Comparison of ENCODE assay signal across 1 cellular context in the genomic region with DNA sequence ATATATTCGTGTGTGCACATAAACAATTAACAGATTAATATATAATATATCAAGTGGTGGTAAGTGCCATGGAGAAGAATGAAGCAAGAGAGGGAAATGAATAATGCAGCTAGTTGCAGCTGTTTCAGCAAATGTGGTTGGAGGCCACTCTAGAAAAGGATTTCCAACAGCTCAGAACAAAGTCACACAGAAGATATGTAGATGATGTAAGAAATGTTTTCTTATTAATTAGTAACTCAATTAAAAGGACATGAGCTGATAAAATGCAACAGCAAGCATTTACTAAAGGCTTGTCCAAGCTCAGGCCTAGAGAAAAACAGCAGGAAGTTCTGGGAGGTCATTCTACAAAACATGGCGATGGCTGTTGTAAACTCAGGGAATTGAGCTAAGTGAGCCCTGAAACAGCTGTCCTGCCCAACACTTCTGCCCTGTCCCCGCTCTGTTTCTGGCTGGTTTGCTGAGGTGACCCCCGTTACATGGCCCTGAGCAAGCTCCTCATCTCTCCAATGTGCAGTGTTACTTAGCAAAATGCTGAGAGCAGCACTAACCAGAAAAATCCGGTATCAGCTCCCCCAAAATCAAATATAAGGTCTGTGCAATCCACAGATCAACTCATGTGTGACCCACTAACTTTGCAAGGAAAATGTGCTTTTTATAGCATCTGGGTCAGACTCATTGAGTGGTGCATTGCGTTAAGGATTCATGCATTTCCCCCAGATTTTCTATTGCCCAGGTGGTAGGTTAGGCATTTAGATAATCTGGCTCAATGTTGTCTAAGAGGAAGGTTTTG.
TF ChIP-seq lines count a peak whose summit lies in the region.

No MANE protein-coding gene starts in this region.

TF ChIP-seq in H1, 55 proteins besides CTCF, POLR2A, EP300 and RAD21:
- TF ChIP-seq POLR2AphosphoS5 (IDR thresholded peaks at IDR 0.05; ENCODE audit: low read depth, low read length) = no peak
- TF ChIP-seq YY1 (IDR thresholded peaks at IDR 0.05; ENCODE audit: low read depth, low read length) = no peak
- no peak for TF ChIP-seq TEAD4 (IDR thresholded peaks at IDR 0.05; ENCODE audit: low read depth, low read length)
- TF ChIP-seq BACH1 (IDR thresholded peaks at IDR 0.05; ENCODE audit: low read length) = no peak
- TF ChIP-seq, protein P1, sequence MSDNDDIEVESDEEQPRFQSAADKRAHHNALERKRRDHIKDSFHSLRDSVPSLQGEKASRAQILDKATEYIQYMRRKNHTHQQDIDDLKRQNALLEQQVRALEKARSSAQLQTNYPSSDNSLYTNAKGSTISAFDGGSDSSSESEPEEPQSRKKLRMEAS (IDR thresholded peaks at IDR 0.05) = no peak
- TF ChIP-seq GABPA (IDR thresholded peaks at IDR 0.05; ENCODE audit: borderline replicate concordance, insufficient read depth, low read length) = no peak
- TF ChIP-seq SAP30 (IDR thresholded peaks at IDR 0.05; ENCODE audit: insufficient read depth, insufficient replicate concordance, low read length) = no peak
- TF ChIP-seq, protein P2, sequence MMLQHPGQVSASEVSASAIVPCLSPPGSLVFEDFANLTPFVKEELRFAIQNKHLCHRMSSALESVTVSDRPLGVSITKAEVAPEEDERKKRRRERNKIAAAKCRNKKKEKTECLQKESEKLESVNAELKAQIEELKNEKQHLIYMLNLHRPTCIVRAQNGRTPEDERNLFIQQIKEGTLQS (IDR thresholded peaks at IDR 0.05; ENCODE audit: insufficient read depth, low read depth, low read length) = no peak
- TF ChIP-seq TAF7 (optimal IDR thresholded peaks at IDR 0.05; ENCODE audit: borderline replicate concordance, low read depth, low read length) = no peak
- TF ChIP-seq JUN (IDR thresholded peaks at IDR 0.05; ENCODE audit: low read depth, low read length) = no peak
- TF ChIP-seq CHD1 (IDR thresholded peaks at IDR 0.05; ENCODE audit: low read depth, low read length) = no peak
- TF ChIP-seq RNF2 (IDR thresholded peaks at IDR 0.05; ENCODE audit: borderline replicate concordance, low read depth, low read length, missing control alignments, poor library complexity, severe bottlenecking) = no peak
- no peak for TF ChIP-seq KDM1A (IDR thresholded peaks at IDR 0.05; ENCODE audit: borderline replicate concordance, low read length)
- no peak for TF ChIP-seq GTF2F1 (IDR thresholded peaks at IDR 0.05; ENCODE audit: borderline replicate concordance, low read depth, low read length)
- TF ChIP-seq BCL11A (IDR thresholded peaks at IDR 0.05; ENCODE audit: low read depth in 2 of 2, low read length in 2 of 2) = no peak
- no peak for TF ChIP-seq SUZ12 (IDR thresholded peaks at IDR 0.05; ENCODE audit: low read length)
